ENCODE assay signal across 8 cellular contexts in genomic region chr7:2715341-2716231, GRCh38. TPM values are rescaled to one million over a fixed set of nuclear protein-coding genes. Genes with fewer than 3 reads are reported as not detected.
DNase-seq lines count a peak whose midpoint lies in the region; TF ChIP-seq lines count a peak whose summit lies in the region.

No MANE protein-coding gene starts in this region.

- H3K9me3 Mint-ChIP-seq in neural crest cell: no peaks in the 10 kb centered on the region

- peak overlapping the region; percentile 19 for H3K27ac Mint-ChIP-seq in neural crest cell (ENCODE audit: unreplicated experiment)

- H3K27me3 Mint-ChIP-seq in neural crest cell (ENCODE audit: low read depth): no peaks in the 10 kb centered on the region

- TF ChIP-seq CTCF in neural crest cell (conservative IDR thresholded peaks at IDR 0.05): no peak

- peak; percentile 8 for DNase-seq in EH (ENCODE audit: low read depth)
- peak; percentile 24 to 77 for DNase-seq in NOMO-1 (lab: John Stamatoyannopoulos, UW; ENCODE audit: unreplicated experiment in 2 of 2)
- DNase-seq in activated T-cell treated with anti-CD3 and anti-CD28 coated beads, Interleukin-2, amount 50 U/mL, for 48 hours: peak; percentile 61 to 63
- no peak for DNase-seq in neural crest cell (ENCODE audit: low read depth, low spot score)
- no peak for DNase-seq in cortex of kidney (lab: John Stamatoyannopoulos, UW)
- DNase-seq in COLO668 (lab: John Stamatoyannopoulos, UW; ENCODE audit: unreplicated experiment): no peak
- no peak for DNase-seq in NCI-H524 (lab: John Stamatoyannopoulos, UW)
- no peak for DNase-seq in putamen (ENCODE audit: low spot score)

- no peak overlapping the region for H3K4me3 Mint-ChIP-seq in neural crest cell

- H3K36me3 Mint-ChIP-seq in neural crest cell (ENCODE audit: low read depth): peaks cover 14% of the 10 kb centered on the region

- H3K4me1 Mint-ChIP-seq in neural crest cell: peaks cover 35% of the 10 kb centered on the region

RNA-seq across cellular contexts. Expression of gene AMZ1, which starts 27.6 kb away (rescaled TPM):
- not detected in 2 replicates for total RNA-seq in neural crest cell

Comparison
In these comparisons a context has a peak if more than half of its experiments do, and no peak if none do; other contexts are left out.
1. DNase-seq: peak in EH (single experiment), NOMO-1 (2 of 2) and activated T-cell treated with anti-CD3 and anti-CD28 coated beads, Interleukin-2, amount 50 U/mL, for 48 hours (2 of 2); none in neural crest cell (single experiment), cortex of kidney (single experiment), COLO668 (single experiment), NCI-H524 (0 of 2) and putamen (single experiment).